In the genomic region with DNA sequence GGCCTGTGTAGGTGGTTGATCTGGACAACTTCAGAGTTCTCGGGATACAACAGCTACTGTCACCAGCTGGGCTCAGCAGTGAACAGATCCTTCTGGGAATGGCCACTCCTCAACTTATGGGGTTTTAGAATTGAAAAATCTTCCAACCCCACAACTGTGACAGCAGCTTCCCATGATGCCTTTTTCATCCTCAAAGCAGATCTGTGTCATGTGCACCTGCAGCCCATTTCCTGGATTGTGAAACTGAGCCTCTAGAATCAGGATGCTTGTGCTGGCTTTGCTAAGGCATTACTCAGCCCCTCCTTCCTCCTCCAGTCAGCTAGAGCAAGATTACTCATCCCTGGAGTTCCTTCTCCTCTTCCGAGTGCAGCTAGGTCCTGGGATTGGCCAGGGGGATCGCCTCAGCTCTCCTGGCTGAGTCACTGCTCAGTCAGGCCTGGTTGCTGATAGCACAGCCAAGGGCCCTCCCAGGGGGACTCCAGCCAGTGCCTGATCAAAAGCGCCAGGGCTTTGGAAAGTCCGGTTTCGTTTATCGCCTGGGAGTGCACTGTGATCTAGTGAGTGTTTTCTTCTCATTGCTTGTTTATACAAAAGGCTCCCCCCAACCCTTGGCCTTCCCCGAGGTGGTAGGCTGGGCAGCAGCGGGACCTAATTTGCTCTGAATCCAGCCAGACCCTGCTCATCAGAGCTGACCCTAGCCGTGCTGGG, we compare ENCODE assay signal across 1 cellular context.
A peak's percentile ranks its signal among the peaks of the same experiment; 100 is the strongest.
TF ChIP-seq lines count a peak whose summit lies in the region.

No MANE protein-coding gene starts in this region.

TF ChIP-seq in HepG2, 621 proteins besides CTCF, POLR2A, EP300 and RAD21 (continued from another document and continues in another):
- TF ChIP-seq, protein P1, sequence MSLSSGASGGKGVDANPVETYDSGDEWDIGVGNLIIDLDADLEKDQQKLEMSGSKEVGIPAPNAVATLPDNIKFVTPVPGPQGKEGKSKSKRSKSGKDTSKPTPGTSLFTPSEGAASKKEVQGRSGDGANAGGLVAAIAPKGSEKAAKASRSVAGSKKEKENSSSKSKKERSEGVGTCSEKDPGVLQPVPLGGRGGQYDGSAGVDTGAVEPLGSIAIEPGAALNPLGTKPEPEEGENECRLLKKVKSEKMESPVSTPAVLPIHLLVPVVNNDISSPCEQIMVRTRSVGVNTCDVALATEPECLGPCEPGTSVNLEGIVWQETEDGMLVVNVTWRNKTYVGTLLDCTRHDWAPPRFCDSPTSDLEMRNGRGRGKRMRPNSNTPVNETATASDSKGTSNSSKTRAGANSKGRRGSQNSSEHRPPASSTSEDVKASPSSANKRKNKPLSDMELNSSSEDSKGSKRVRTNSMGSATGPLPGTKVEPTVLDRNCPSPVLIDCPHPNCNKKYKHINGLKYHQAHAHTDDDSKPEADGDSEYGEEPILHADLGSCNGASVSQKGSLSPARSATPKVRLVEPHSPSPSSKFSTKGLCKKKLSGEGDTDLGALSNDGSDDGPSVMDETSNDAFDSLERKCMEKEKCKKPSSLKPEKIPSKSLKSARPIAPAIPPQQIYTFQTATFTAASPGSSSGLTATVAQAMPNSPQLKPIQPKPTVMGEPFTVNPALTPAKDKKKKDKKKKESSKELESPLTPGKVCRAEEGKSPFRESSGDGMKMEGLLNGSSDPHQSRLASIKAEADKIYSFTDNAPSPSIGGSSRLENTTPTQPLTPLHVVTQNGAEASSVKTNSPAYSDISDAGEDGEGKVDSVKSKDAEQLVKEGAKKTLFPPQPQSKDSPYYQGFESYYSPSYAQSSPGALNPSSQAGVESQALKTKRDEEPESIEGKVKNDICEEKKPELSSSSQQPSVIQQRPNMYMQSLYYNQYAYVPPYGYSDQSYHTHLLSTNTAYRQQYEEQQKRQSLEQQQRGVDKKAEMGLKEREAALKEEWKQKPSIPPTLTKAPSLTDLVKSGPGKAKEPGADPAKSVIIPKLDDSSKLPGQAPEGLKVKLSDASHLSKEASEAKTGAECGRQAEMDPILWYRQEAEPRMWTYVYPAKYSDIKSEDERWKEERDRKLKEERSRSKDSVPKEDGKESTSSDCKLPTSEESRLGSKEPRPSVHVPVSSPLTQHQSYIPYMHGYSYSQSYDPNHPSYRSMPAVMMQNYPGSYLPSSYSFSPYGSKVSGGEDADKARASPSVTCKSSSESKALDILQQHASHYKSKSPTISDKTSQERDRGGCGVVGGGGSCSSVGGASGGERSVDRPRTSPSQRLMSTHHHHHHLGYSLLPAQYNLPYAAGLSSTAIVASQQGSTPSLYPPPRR (CRISPR knock-in tag; IDR thresholded peaks at IDR 0.05; ENCODE audit: borderline replicate concordance) = peak; percentile 73; the same call in 1 of the 2 replicates
- TF ChIP-seq SALL2 (CRISPR knock-in tag; IDR thresholded peaks at IDR 0.05) (no peak), BRCA1 (CRISPR knock-in tag; IDR thresholded peaks at IDR 0.05) (no peak), FLYWCH1 (CRISPR knock-in tag; IDR thresholded peaks at IDR 0.05) (no peak), POGZ (CRISPR knock-in tag; IDR thresholded peaks at IDR 0.05) (peak; percentile 70), KDM5B (CRISPR knock-in tag; IDR thresholded peaks at IDR 0.05; ENCODE audit: borderline replicate concordance) (no peak), ZNF460 (CRISPR knock-in tag; IDR thresholded peaks at IDR 0.05; ENCODE audit: borderline replicate concordance) (no peak), ARNT2 (CRISPR knock-in tag; IDR thresholded peaks at IDR 0.05; ENCODE audit: low read depth) (peak; percentile 61; the same call in 1 of the 2 replicates), MEF2D (CRISPR knock-in tag; IDR thresholded peaks at IDR 0.05) (peak; percentile 74), TOPORS (CRISPR knock-in tag; IDR thresholded peaks at IDR 0.05) (no peak), ZFAT (CRISPR knock-in tag; conservative IDR thresholded peaks at IDR 0.05) (no peak), ZNF138 (CRISPR knock-in tag; IDR thresholded peaks at IDR 0.05; ENCODE audit: low read depth) (0 out of 2 replicates have a peak, but pooled peaks have one; percentile 22), TBL1XR1 (IDR thresholded peaks at IDR 0.05; ENCODE audit: borderline replicate concordance, low read length, partially characterized antibody) (no peak), NFE2L2 (IDR thresholded peaks at IDR 0.05; ENCODE audit: low read length) (peak; percentile 66), TAF1 (CRISPR knock-in tag; IDR thresholded peaks at IDR 0.05) (peak; percentile 51; the same call in 1 of the 2 replicates), ZNF329 (CRISPR knock-in tag; IDR thresholded peaks at IDR 0.05; ENCODE audit: low read depth) (no peak), GATAD1 (CRISPR knock-in tag; IDR thresholded peaks at IDR 0.05) (peak; percentile 48; the same call in 1 of the 2 replicates), SOX5 (CRISPR knock-in tag; IDR thresholded peaks at IDR 0.05; ENCODE audit: borderline replicate concordance) (peak; percentile 64; the same call in 1 of the 2 replicates), NPAS2 (CRISPR knock-in tag; IDR thresholded peaks at IDR 0.05; ENCODE audit: borderline replicate concordance) (no peak), SRSF4 (IDR thresholded peaks at IDR 0.05; ENCODE audit: low read depth, low read length, poor library complexity, severe bottlenecking) (no peak), ZNF264 (CRISPR knock-in tag; IDR thresholded peaks at IDR 0.05) (0 out of 2 replicates have a peak, but pooled peaks have one; percentile 63), ZNF605 (CRISPR knock-in tag; IDR thresholded peaks at IDR 0.05) (no peak; the same call in 1 of the 2 replicates), ZNF530 (CRISPR knock-in tag; IDR thresholded peaks at IDR 0.05; ENCODE audit: low read depth) (no peak), JUNB (CRISPR knock-in tag; IDR thresholded peaks at IDR 0.05; ENCODE audit: borderline replicate concordance) (peak; percentile 70; the same call in 1 of the 2 replicates), EEA1 (CRISPR knock-in tag; IDR thresholded peaks at IDR 0.05; ENCODE audit: borderline replicate concordance) (no peak), SAFB2 (CRISPR knock-in tag; IDR thresholded peaks at IDR 0.05; ENCODE audit: borderline replicate concordance, low read depth) (no peak; the same call in 1 of the 2 replicates), ZNF562 (CRISPR knock-in tag; IDR thresholded peaks at IDR 0.05; ENCODE audit: borderline replicate concordance) (no peak), ESRRA (CRISPR knock-in tag; IDR thresholded peaks at IDR 0.05; ENCODE audit: low read depth) (no peak), PCBP1 (IDR thresholded peaks at IDR 0.05; ENCODE audit: borderline replicate concordance, low read depth, low read length) (no peak), ZNF180 (CRISPR knock-in tag; IDR thresholded peaks at IDR 0.05; ENCODE audit: borderline replicate concordance, low read depth) (no peak), CCDC6 (CRISPR knock-in tag; IDR thresholded peaks at IDR 0.05) (peak; percentile 83), ATRX (CRISPR knock-in tag; IDR thresholded peaks at IDR 0.05; ENCODE audit: borderline replicate concordance) (no peak), CBX2 (IDR thresholded peaks at IDR 0.05; ENCODE audit: low read depth, low read length) (no peak), CBX2 (CRISPR knock-in tag; IDR thresholded peaks at IDR 0.05; ENCODE audit: low read depth) (no peak; the same call in 1 of the 2 replicates), PHF5A (CRISPR knock-in tag; IDR thresholded peaks at IDR 0.05; ENCODE audit: low read depth, unreplicated experiment) (peak; percentile 46), SOX6 (IDR thresholded peaks at IDR 0.05) (no peak), SOX6 (CRISPR knock-in tag; IDR thresholded peaks at IDR 0.05) (peak; percentile 47; the same call in 1 of the 2 replicates), ZNF616 (CRISPR knock-in tag; IDR thresholded peaks at IDR 0.05; ENCODE audit: low read depth) (no peak), NFRKB (IDR thresholded peaks at IDR 0.05) (no peak), ZNF720 (CRISPR knock-in tag; IDR thresholded peaks at IDR 0.05) (no peak)
- TF ChIP-seq, protein P2, sequence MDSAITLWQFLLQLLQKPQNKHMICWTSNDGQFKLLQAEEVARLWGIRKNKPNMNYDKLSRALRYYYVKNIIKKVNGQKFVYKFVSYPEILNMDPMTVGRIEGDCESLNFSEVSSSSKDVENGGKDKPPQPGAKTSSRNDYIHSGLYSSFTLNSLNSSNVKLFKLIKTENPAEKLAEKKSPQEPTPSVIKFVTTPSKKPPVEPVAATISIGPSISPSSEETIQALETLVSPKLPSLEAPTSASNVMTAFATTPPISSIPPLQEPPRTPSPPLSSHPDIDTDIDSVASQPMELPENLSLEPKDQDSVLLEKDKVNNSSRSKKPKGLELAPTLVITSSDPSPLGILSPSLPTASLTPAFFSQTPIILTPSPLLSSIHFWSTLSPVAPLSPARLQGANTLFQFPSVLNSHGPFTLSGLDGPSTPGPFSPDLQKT (CRISPR knock-in tag; IDR thresholded peaks at IDR 0.05; ENCODE audit: borderline replicate concordance) = no peak
- TF ChIP-seq, protein P3, sequence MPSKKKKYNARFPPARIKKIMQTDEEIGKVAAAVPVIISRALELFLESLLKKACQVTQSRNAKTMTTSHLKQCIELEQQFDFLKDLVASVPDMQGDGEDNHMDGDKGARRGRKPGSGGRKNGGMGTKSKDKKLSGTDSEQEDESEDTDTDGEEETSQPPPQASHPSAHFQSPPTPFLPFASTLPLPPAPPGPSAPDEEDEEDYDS (CRISPR knock-in tag; IDR thresholded peaks at IDR 0.05) = peak; percentile 57
- TF ChIP-seq, protein P4, sequence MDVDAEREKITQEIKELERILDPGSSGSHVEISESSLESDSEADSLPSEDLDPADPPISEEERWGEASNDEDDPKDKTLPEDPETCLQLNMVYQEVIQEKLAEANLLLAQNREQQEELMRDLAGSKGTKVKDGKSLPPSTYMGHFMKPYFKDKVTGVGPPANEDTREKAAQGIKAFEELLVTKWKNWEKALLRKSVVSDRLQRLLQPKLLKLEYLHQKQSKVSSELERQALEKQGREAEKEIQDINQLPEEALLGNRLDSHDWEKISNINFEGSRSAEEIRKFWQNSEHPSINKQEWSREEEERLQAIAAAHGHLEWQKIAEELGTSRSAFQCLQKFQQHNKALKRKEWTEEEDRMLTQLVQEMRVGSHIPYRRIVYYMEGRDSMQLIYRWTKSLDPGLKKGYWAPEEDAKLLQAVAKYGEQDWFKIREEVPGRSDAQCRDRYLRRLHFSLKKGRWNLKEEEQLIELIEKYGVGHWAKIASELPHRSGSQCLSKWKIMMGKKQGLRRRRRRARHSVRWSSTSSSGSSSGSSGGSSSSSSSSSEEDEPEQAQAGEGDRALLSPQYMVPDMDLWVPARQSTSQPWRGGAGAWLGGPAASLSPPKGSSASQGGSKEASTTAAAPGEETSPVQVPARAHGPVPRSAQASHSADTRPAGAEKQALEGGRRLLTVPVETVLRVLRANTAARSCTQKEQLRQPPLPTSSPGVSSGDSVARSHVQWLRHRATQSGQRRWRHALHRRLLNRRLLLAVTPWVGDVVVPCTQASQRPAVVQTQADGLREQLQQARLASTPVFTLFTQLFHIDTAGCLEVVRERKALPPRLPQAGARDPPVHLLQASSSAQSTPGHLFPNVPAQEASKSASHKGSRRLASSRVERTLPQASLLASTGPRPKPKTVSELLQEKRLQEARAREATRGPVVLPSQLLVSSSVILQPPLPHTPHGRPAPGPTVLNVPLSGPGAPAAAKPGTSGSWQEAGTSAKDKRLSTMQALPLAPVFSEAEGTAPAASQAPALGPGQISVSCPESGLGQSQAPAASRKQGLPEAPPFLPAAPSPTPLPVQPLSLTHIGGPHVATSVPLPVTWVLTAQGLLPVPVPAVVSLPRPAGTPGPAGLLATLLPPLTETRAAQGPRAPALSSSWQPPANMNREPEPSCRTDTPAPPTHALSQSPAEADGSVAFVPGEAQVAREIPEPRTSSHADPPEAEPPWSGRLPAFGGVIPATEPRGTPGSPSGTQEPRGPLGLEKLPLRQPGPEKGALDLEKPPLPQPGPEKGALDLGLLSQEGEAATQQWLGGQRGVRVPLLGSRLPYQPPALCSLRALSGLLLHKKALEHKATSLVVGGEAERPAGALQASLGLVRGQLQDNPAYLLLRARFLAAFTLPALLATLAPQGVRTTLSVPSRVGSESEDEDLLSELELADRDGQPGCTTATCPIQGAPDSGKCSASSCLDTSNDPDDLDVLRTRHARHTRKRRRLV (CRISPR knock-in tag; IDR thresholded peaks at IDR 0.05) = 0 out of 2 replicates have a peak, but pooled peaks have one; percentile 51
- TF ChIP-seq, protein P5, sequence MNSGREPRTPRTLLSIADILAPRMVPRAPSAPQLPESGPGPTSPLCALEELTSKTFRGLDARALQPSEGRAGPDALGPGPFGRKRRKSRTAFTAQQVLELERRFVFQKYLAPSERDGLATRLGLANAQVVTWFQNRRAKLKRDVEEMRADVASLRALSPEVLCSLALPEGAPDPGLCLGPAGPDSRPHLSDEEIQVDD (CRISPR knock-in tag; IDR thresholded peaks at IDR 0.05; ENCODE audit: borderline replicate concordance) = no peak
- TF ChIP-seq, protein P6, sequence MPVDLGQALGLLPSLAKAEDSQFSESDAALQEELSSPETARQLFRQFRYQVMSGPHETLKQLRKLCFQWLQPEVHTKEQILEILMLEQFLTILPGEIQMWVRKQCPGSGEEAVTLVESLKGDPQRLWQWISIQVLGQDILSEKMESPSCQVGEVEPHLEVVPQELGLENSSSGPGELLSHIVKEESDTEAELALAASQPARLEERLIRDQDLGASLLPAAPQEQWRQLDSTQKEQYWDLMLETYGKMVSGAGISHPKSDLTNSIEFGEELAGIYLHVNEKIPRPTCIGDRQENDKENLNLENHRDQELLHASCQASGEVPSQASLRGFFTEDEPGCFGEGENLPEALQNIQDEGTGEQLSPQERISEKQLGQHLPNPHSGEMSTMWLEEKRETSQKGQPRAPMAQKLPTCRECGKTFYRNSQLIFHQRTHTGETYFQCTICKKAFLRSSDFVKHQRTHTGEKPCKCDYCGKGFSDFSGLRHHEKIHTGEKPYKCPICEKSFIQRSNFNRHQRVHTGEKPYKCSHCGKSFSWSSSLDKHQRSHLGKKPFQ (CRISPR knock-in tag; IDR thresholded peaks at IDR 0.05; ENCODE audit: insufficient replicate concordance) = no peak
- TF ChIP-seq, protein P7, sequence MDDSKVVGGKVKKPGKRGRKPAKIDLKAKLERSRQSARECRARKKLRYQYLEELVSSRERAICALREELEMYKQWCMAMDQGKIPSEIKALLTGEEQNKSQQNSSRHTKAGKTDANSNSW (CRISPR knock-in tag; IDR thresholded peaks at IDR 0.05; ENCODE audit: borderline replicate concordance) = no peak
- TF ChIP-seq, protein P8, sequence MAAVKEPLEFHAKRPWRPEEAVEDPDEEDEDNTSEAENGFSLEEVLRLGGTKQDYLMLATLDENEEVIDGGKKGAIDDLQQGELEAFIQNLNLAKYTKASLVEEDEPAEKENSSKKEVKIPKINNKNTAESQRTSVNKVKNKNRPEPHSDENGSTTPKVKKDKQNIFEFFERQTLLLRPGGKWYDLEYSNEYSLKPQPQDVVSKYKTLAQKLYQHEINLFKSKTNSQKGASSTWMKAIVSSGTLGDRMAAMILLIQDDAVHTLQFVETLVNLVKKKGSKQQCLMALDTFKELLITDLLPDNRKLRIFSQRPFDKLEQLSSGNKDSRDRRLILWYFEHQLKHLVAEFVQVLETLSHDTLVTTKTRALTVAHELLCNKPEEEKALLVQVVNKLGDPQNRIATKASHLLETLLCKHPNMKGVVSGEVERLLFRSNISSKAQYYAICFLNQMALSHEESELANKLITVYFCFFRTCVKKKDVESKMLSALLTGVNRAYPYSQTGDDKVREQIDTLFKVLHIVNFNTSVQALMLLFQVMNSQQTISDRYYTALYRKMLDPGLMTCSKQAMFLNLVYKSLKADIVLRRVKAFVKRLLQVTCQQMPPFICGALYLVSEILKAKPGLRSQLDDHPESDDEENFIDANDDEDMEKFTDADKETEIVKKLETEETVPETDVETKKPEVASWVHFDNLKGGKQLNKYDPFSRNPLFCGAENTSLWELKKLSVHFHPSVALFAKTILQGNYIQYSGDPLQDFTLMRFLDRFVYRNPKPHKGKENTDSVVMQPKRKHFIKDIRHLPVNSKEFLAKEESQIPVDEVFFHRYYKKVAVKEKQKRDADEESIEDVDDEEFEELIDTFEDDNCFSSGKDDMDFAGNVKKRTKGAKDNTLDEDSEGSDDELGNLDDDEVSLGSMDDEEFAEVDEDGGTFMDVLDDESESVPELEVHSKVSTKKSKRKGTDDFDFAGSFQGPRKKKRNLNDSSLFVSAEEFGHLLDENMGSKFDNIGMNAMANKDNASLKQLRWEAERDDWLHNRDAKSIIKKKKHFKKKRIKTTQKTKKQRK (IDR thresholded peaks at IDR 0.05; ENCODE audit: low read length) = no peak
